Comparison of ENCODE assay signal across 10 cellular contexts in the genomic region with DNA sequence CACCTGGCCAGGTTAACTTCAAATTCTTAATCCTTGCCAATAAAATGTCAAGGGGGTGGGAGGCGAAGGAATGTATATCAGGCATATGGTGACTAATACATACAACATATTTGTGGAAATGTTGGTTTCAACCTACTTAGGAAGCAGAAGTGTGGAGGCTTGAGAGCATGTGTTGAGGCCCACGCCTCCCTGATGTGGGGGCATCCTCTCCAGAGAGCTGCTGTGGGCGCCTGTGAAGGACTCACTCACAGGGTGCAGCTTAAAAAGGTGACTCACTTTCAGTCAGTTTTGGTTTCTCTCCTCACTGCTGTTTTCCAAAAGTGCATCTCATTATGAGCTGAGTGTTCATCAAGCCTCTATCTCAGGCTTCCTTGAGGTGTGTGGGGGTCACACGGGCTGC. TPM values are rescaled to one million over a fixed set of nuclear protein-coding genes. Genes with fewer than 3 reads are reported as not detected.
DNase-seq lines count a peak whose midpoint lies in the region; ATAC-seq and TF ChIP-seq lines count a peak whose summit lies in the region.
"Had no signal": no experiment of that assay in that cellular context is flagged by ENCODE, and none has a peak within 500 bp of the region (broad histone marks: within the 10 kb centered on the region; RNA-seq: fewer than 3 reads in every experiment).

No MANE protein-coding gene starts in this region.

- no peak overlapping the region for H3K27ac ChIP-seq in right atrium auricular region
- H3K27ac ChIP-seq: BLaER1, right lobe of liver had no signal

- no peaks in the 10 kb centered on the region for H3K27me3 ChIP-seq in right atrium auricular region
- H3K27me3 ChIP-seq: BLaER1, right lobe of liver had no signal

- no peaks in the 10 kb centered on the region for H3K9me3 ChIP-seq in right atrium auricular region
- H3K9me3 ChIP-seq: BLaER1, right lobe of liver had no signal

- POLR2A ChIA-PET in activated CD4-positive, alpha-beta memory T cell treated with anti-CD3 and anti-CD28 coated beads for 36 hours (lab: Charles Lee), result no interaction called here
- POLR2A ChIA-PET in activated CD4-positive, alpha-beta memory T cell treated with anti-CD3 and anti-CD28 coated beads, Interleukin-2, amount 10 ng/mL, durations not matched to agents 7 days and 5 days (lab: Charles Lee), result no interaction called here

- no peaks in the 10 kb centered on the region for H3K36me3 Mint-ChIP-seq in activated CD4-positive, alpha-beta memory T cell treated with anti-CD3 and anti-CD28 coated beads for 36 hours
- H3K36me3 Mint-ChIP-seq in activated CD4-positive, alpha-beta memory T cell treated with anti-CD3 and anti-CD28 coated beads, Interleukin-2, amount 10 ng/mL, durations not matched to agents 7 days and 5 days (ENCODE audit: low read depth), result no peaks in the 10 kb centered on the region

- H3K4me1 Mint-ChIP-seq in activated CD4-positive, alpha-beta memory T cell treated with anti-CD3 and anti-CD28 coated beads for 36 hours (ENCODE audit: low read depth), result no peaks in the 10 kb centered on the region
- no peaks in the 10 kb centered on the region for H3K4me1 Mint-ChIP-seq in activated CD4-positive, alpha-beta memory T cell treated with anti-CD3 and anti-CD28 coated beads, Interleukin-2, amount 10 ng/mL, durations not matched to agents 7 days and 5 days

- H3K4me1 ChIP-seq in right atrium auricular region, result peaks cover 0 to 3% of the 10 kb centered on the region in 2 donors
- H3K4me1 ChIP-seq: BLaER1 had no signal

- TF ChIP-seq CTCF in astrocyte of the spinal cord (IDR thresholded peaks at IDR 0.05; ENCODE audit: low read depth, low read length), result no peak
- TF ChIP-seq CTCF in right atrium auricular region (IDR thresholded peaks at IDR 0.05), result no peak

- peak; percentile 97 for ATAC-seq in HG03060 (IDR thresholded peaks at IDR 0.05; ENCODE audit: low read depth, unreplicated experiment)
- ATAC-seq: right lobe of liver had no signal

- peak; percentile 37 for DNase-seq in activated CD4-positive, alpha-beta memory T cell treated with anti-CD3 and anti-CD28 coated beads for 36 hours
- no peak for DNase-seq in activated CD4-positive, alpha-beta memory T cell treated with anti-CD3 and anti-CD28 coated beads, Interleukin-2, amount 10 ng/mL, durations not matched to agents 7 days and 5 days
- DNase-seq in astrocyte of the spinal cord (ENCODE audit: low read depth, low spot score), result peak; percentile 88
- peak; percentile 34 for DNase-seq in stimulated activated CD8-positive, alpha-beta memory T cell treated with anti-CD3 and anti-CD28 coated beads, Interleukin-4, amount 100 ng/mL, for 48 hours
- DNase-seq in right atrium auricular region (ENCODE audit: low spot score), result no peak
- no peak for DNase-seq in NOMO-1 (lab: John Stamatoyannopoulos, UW; ENCODE audit: unreplicated experiment in 2 of 2)
- no peak for DNase-seq in medulla oblongata (ENCODE audit: extremely low spot score)
- DNase-seq: right lobe of liver had no signal

- H3K4me3 ChIP-seq in astrocyte of the spinal cord (ENCODE audit: low read depth, low read length), result no peak overlapping the region
- no peak overlapping the region for H3K4me3 ChIP-seq in right atrium auricular region
- H3K4me3 ChIP-seq: BLaER1, right lobe of liver had no signal

- intact Hi-C loops in activated CD4-positive, alpha-beta memory T cell treated with anti-CD3 and anti-CD28 coated beads for 36 hours (cut with micrococcal nuclease), result no loop called here

- in situ Hi-C loops in astrocyte of the spinal cord (cut with HindIII; ENCODE audit: low sequenced_read_pairs), result no loop called here

- H3K9me3 Mint-ChIP-seq in activated CD4-positive, alpha-beta memory T cell treated with anti-CD3 and anti-CD28 coated beads for 36 hours, result no peaks in the 10 kb centered on the region
- no peaks in the 10 kb centered on the region for H3K9me3 Mint-ChIP-seq in activated CD4-positive, alpha-beta memory T cell treated with anti-CD3 and anti-CD28 coated beads, Interleukin-2, amount 10 ng/mL, durations not matched to agents 7 days and 5 days

- H3K27ac Mint-ChIP-seq in activated CD4-positive, alpha-beta memory T cell treated with anti-CD3 and anti-CD28 coated beads for 36 hours, result no peak overlapping the region
- no peak overlapping the region for H3K27ac Mint-ChIP-seq in activated CD4-positive, alpha-beta memory T cell treated with anti-CD3 and anti-CD28 coated beads, Interleukin-2, amount 10 ng/mL, durations not matched to agents 7 days and 5 days

- no peaks in the 10 kb centered on the region for H3K36me3 ChIP-seq in right atrium auricular region
- H3K36me3 ChIP-seq: BLaER1, right lobe of liver had no signal

- H3K27me3 Mint-ChIP-seq in activated CD4-positive, alpha-beta memory T cell treated with anti-CD3 and anti-CD28 coated beads for 36 hours, result no peaks in the 10 kb centered on the region
- H3K27me3 Mint-ChIP-seq in activated CD4-positive, alpha-beta memory T cell treated with anti-CD3 and anti-CD28 coated beads, Interleukin-2, amount 10 ng/mL, durations not matched to agents 7 days and 5 days, result no peaks in the 10 kb centered on the region

- CTCF ChIA-PET in activated CD4-positive, alpha-beta memory T cell treated with anti-CD3 and anti-CD28 coated beads for 36 hours (lab: Charles Lee), result no interaction called here
- CTCF ChIA-PET in activated CD4-positive, alpha-beta memory T cell treated with anti-CD3 and anti-CD28 coated beads, Interleukin-2, amount 10 ng/mL, durations not matched to agents 7 days and 5 days (lab: Charles Lee), result no interaction called here

- no peak overlapping the region for H3K4me3 Mint-ChIP-seq in activated CD4-positive, alpha-beta memory T cell treated with anti-CD3 and anti-CD28 coated beads for 36 hours
- H3K4me3 Mint-ChIP-seq in activated CD4-positive, alpha-beta memory T cell treated with anti-CD3 and anti-CD28 coated beads, Interleukin-2, amount 10 ng/mL, durations not matched to agents 7 days and 5 days, result no peak overlapping the region

RNA-seq across cellular contexts. Expression of gene LNX1, which starts 27.5 kb away (rescaled TPM):
- total RNA-seq in activated CD4-positive, alpha-beta memory T cell treated with anti-CD3 and anti-CD28 coated beads for 36 hours, result not detected
- total RNA-seq in activated CD4-positive, alpha-beta memory T cell treated with anti-CD3 and anti-CD28 coated beads, Interleukin-2, amount 10 ng/mL, durations not matched to agents 7 days and 5 days, result not detected
- total RNA-seq in right atrium auricular region, result 1 to 10 TPM; 4.5 to 8.9 TPM

Comparison
In these comparisons a context has a peak if more than half of its experiments do, and no peak if none do; other contexts are left out.
1. DNase-seq: peak in activated CD4-positive, alpha-beta memory T cell treated with anti-CD3 and anti-CD28 coated beads for 36 hours (single experiment), astrocyte of the spinal cord (single experiment) and stimulated activated CD8-positive, alpha-beta memory T cell treated with anti-CD3 and anti-CD28 coated beads, Interleukin-4, amount 100 ng/mL, for 48 hours (single experiment); none in activated CD4-positive, alpha-beta memory T cell treated with anti-CD3 and anti-CD28 coated beads, Interleukin-2, amount 10 ng/mL, durations not matched to agents 7 days and 5 days (single experiment), right atrium auricular region (single experiment), NOMO-1 (0 of 2) and medulla oblongata (single experiment).
2. RNA of gene LNX1, which starts 27.5 kb away (total RNA-seq): 4.5 to 8.9 TPM in right atrium auricular region; not detected in activated CD4-positive, alpha-beta memory T cell treated with anti-CD3 and anti-CD28 coated beads for 36 hours and not detected in activated CD4-positive, alpha-beta memory T cell treated with anti-CD3 and anti-CD28 coated beads, Interleukin-2, amount 10 ng/mL, durations not matched to agents 7 days and 5 days; every median in the first group is over 4 times any median in the second.